In the genomic region with DNA sequence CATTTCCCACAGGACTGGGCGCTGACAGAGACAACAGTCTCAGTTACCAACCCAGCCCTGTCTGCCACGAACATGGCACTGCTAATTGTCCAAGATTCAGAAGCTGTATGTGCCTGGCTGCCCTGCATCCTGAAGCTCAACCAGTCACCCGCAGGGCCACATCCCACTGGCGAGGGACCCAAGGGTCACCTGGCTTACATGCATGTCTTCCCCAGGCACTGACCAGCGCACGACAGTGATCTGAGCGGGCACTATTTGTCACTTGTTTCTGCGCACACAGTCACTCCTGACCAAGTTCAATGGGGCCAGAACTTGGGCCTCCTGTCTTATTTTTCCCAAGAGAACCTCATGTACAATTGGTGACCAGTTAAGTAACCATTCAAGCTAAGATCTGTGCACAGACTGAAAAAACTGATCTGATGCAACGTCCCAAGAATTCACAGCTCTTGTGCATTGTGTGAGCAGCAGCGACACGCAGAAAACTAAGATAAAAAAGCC, we compare ENCODE assay signal across 12 cellular contexts. TPM values are rescaled to one million over a fixed set of nuclear protein-coding genes. Genes with fewer than 3 reads are reported as not detected.
DNase-seq lines count a peak whose midpoint lies in the region; ATAC-seq and TF ChIP-seq lines count a peak whose summit lies in the region.
"Had no signal": no experiment of that assay in that cellular context is flagged by ENCODE, and none has a peak within 500 bp of the region (broad histone marks: within the 10 kb centered on the region; RNA-seq: fewer than 3 reads in every experiment).

No MANE protein-coding gene starts in this region.

- peaks cover 87% of the 10 kb centered on the region for H3K4me1 Mint-ChIP-seq in CD8-positive, alpha-beta T cell (ENCODE audit: low read depth)
- H3K4me1 Mint-ChIP-seq in nephron progenitor cell: peaks cover 70% of the 10 kb centered on the region

- no peaks in the 10 kb centered on the region for H3K36me3 ChIP-seq in CD8-positive, alpha-beta T cell (ENCODE audit: insufficient read depth, low read length)
- H3K36me3 ChIP-seq in SK-N-MC (ENCODE audit: insufficient read depth, low read length): no peaks in the 10 kb centered on the region
- H3K36me3 ChIP-seq in fibroblast of lung (ENCODE audit: control insufficient read depth, insufficient read depth, low read length): no peaks in the 10 kb centered on the region

- ATAC-seq in CD8-positive, alpha-beta T cell: no peak
- no peak for ATAC-seq in GM19023 (IDR thresholded peaks at IDR 0.05; ENCODE audit: unreplicated experiment)
- ATAC-seq in GM18867 (IDR thresholded peaks at IDR 0.05; ENCODE audit: unreplicated experiment): no peak
- ATAC-seq in stimulated activated naive CD8-positive, alpha-beta T cell treated with anti-CD3 and anti-CD28 coated beads, Interleukin-15, Interleukin-2, amounts not matched to agents 100 U/mL and 50 U/mL, for 24 hours: no peak
- ATAC-seq: PC-3 had no signal

- no peak overlapping the region for H3K27ac ChIP-seq in CD8-positive, alpha-beta T cell (ENCODE audit: low read depth, low read length)
- H3K27ac ChIP-seq in SK-N-MC (peak overlapping the region; percentile 51), fibroblast of lung (ENCODE audit: insufficient read depth, low read length) (no peak overlapping the region)

- H3K36me3 Mint-ChIP-seq in CD8-positive, alpha-beta T cell: no peaks in the 10 kb centered on the region
- H3K36me3 Mint-ChIP-seq in nephron progenitor cell (ENCODE audit: low read depth): peaks cover 6% of the 10 kb centered on the region

- H3K27me3 Mint-ChIP-seq in CD8-positive, alpha-beta T cell (ENCODE audit: low read depth): no peaks in the 10 kb centered on the region
- peaks cover 5% of the 10 kb centered on the region for H3K27me3 Mint-ChIP-seq in nephron progenitor cell (ENCODE audit: low read depth, poor library complexity)
- H3K27me3 Mint-ChIP-seq: memory B cell had no signal

- peaks cover 81% of the 10 kb centered on the region for H3K4me1 ChIP-seq in CD8-positive, alpha-beta T cell (ENCODE audit: insufficient read depth, low read length)
- peaks cover 5% of the 10 kb centered on the region for H3K4me1 ChIP-seq in fibroblast of lung (ENCODE audit: control insufficient read depth, extremely low read depth, insufficient read depth, low read length)

- H3K9ac ChIP-seq in SK-N-MC (ENCODE audit: insufficient read length) (no peak overlapping the region), fibroblast of lung (ENCODE audit: insufficient read depth, low read length) (no peak overlapping the region)

- H3K27me3 ChIP-seq in CD8-positive, alpha-beta T cell (ENCODE audit: insufficient read depth, low read length): no peaks in the 10 kb centered on the region
- H3K27me3 ChIP-seq in fibroblast of lung (ENCODE audit: control insufficient read depth, insufficient read depth, low read length): no peaks in the 10 kb centered on the region

- H3K27ac Mint-ChIP-seq in CD8-positive, alpha-beta T cell: peak overlapping the region; percentile 70
- H3K27ac Mint-ChIP-seq in nephron progenitor cell: peak overlapping the region; percentile 71
- H3K27ac Mint-ChIP-seq: memory B cell had no signal

- H3K79me2 ChIP-seq in fibroblast of lung (ENCODE audit: control insufficient read depth, insufficient read depth, low read length): peaks cover 96% of the 10 kb centered on the region

- H2AFZ ChIP-seq in fibroblast of lung (ENCODE audit: low read length): no peak overlapping the region

- H3K4me3 Mint-ChIP-seq in CD8-positive, alpha-beta T cell: peak overlapping the region; percentile 18
- H3K4me3 Mint-ChIP-seq in nephron progenitor cell: no peak overlapping the region
- H3K4me3 Mint-ChIP-seq: memory B cell had no signal

- DNase-seq in CD8-positive, alpha-beta T cell: no peak
- DNase-seq in SK-N-MC (ENCODE audit: low read depth, low spot score) (no peak), fibroblast of lung (ENCODE audit: low read depth in 2 of 2) (peak; percentile 63 to 80), nephron progenitor cell (no peak), NCI-H1417 (lab: John Stamatoyannopoulos, UW) (no peak)
- DNase-seq in stimulated activated naive CD8-positive, alpha-beta T cell treated with anti-CD3 and anti-CD28 coated beads, Interleukin-15, Interleukin-2, amounts not matched to agents 100 U/mL and 50 U/mL, for 24 hours: no peak
- DNase-seq: activated T-cell treated with anti-CD3 and anti-CD28 coated beads, Interleukin-2, amount 50 U/mL, for 48 hours; cerebellar nuclear complex; PC-3 had no signal

- no peak overlapping the region for H3K4me3 ChIP-seq in CD8-positive, alpha-beta T cell (ENCODE audit: low read depth, low read length)
- no peak overlapping the region for H3K4me3 ChIP-seq in SK-N-MC
- H3K4me3 ChIP-seq in fibroblast of lung (replicated peaks in 1 of 4; ENCODE audit: control extremely low read depth in 1 of 4, insufficient read depth in 1 of 4, low read depth in 3 of 4, low read length in 4 of 4): no peak overlapping the region

- H3K9me3 Mint-ChIP-seq in CD8-positive, alpha-beta T cell: no peaks in the 10 kb centered on the region
- H3K9me3 Mint-ChIP-seq in nephron progenitor cell: no peaks in the 10 kb centered on the region
- H3K9me3 Mint-ChIP-seq: memory B cell had no signal

- peaks cover 8% of the 10 kb centered on the region for H4K20me1 ChIP-seq in fibroblast of lung (ENCODE audit: control insufficient read depth, extremely low read depth, insufficient read depth, low read length)

- no peak overlapping the region for H3K4me2 ChIP-seq in fibroblast of lung (ENCODE audit: extremely low read depth, insufficient read depth, low read length)

- no peak for TF ChIP-seq CTCF in CD8-positive, alpha-beta T cell (IDR thresholded peaks at IDR 0.05)
- no peak for TF ChIP-seq CTCF in fibroblast of lung (conservative IDR thresholded peaks at IDR 0.05 in 1 of 2, IDR thresholded peaks at IDR 0.05 in 1 of 2; ENCODE audit: low read depth in 1 of 2, low read length in 2 of 2)
- no peak for TF ChIP-seq CTCF in nephron progenitor cell (IDR thresholded peaks at IDR 0.05)

- POLR2A ChIA-PET in CD8-positive, alpha-beta T cell (lab: Charles Lee): interaction anchor here (1.8 kb wide), 1 partner anchor 14 kb away, joined by 4 read pairs; no protein-coding TSS in a partner anchor

- intact Hi-C loops in CD8-positive, alpha-beta T cell (cut with DNase I, micrococcal nuclease): no loop called here

- CTCF ChIA-PET in CD8-positive, alpha-beta T cell (lab: Charles Lee): interaction anchor here (0.9 to 1.6 kb wide), 4 partner anchors 10 to 184 kb away, joined by 3 to 6 read pairs (median 4); no protein-coding TSS in a partner anchor

- no peaks in the 10 kb centered on the region for H3K9me3 ChIP-seq in CD8-positive, alpha-beta T cell (ENCODE audit: low read length)
- no peaks in the 10 kb centered on the region for H3K9me3 ChIP-seq in SK-N-MC (ENCODE audit: low read depth, low read length)
- H3K9me3 ChIP-seq in fibroblast of lung (ENCODE audit: control insufficient read depth, insufficient read depth, low read depth, low read length): no peaks in the 10 kb centered on the region

RNA-seq across cellular contexts. Expression of gene USP7, which starts 13.1 kb away (rescaled TPM):
- 100 to 1,000 TPM; 301 to 317 TPM for total RNA-seq in CD8-positive, alpha-beta T cell
- 48.7 and 49.3 TPM in 2 replicates for total RNA-seq in fibroblast of lung
- 22.5 and 27.5 TPM in 2 replicates for polyA plus RNA-seq in fibroblast of lung
- 45.6 and 55.4 TPM in 2 replicates for polyA plus RNA-seq in fibroblast of lung (2012)
- 222 and 386 TPM in 2 replicates for polyA minus RNA-seq in fibroblast of lung (ENCODE audit: low replicate concordance)

Comparison
In these comparisons a context has a peak if more than half of its experiments do, and no peak if none do; other contexts are left out.
1. DNase-seq: peak in fibroblast of lung (2 of 2); none in CD8-positive, alpha-beta T cell (0 of 7), SK-N-MC (single experiment), nephron progenitor cell (single experiment), NCI-H1417 (0 of 3) and stimulated activated naive CD8-positive, alpha-beta T cell treated with anti-CD3 and anti-CD28 coated beads, Interleukin-15, Interleukin-2, amounts not matched to agents 100 U/mL and 50 U/mL, for 24 hours (single experiment).